Comparison of ENCODE assay signal across 26 cellular contexts in genomic region chr1:10087210-10087609, GRCh38.
"Had no signal": no experiment of that assay in that cellular context is flagged by ENCODE, and none has a peak within 500 bp of the region (broad histone marks: within the 10 kb centered on the region; RNA-seq: fewer than 3 reads in every experiment).

No MANE protein-coding gene starts in this region.

- ATAC-seq: effector memory CD8-positive, alpha-beta T cell; esophagus mucosa; gastrocnemius medialis; heart right ventricle; left cardiac atrium; left lung; left ventricle myocardium superior; lower lobe of right lung; mucosa of descending colon had no signal

- H3K27me3 ChIP-seq: colonic mucosa, esophagus squamous epithelium, gastrocnemius medialis, heart right ventricle, left lung had no signal

- FAIRE-seq: endometrium, islet of Langerhans, keratinocyte had no signal

- H3K9me3 ChIP-seq: colonic mucosa, esophagus squamous epithelium, gastrocnemius medialis, heart right ventricle, left lung, lower lobe of right lung, mucosa of descending colon had no signal

- H3K27ac ChIP-seq: colonic mucosa, epithelial cell of prostate, esophagus squamous epithelium, gastrocnemius medialis, heart right ventricle, left lung, lower lobe of right lung had no signal

- H3K4me3 ChIP-seq: colonic mucosa, esophagus squamous epithelium, gastrocnemius medialis, heart right ventricle, left lung, lower lobe of right lung, mucosa of descending colon had no signal

- H3K4me1 ChIP-seq: colonic mucosa, gastrocnemius medialis, left lung, lower lobe of right lung had no signal

- DNase-seq: colonic mucosa; cortex of kidney; effector CD8-positive, alpha-beta T cell; effector memory CD8-positive, alpha-beta T cell; endodermal cell; erythroblast; esophagus squamous epithelium; foreskin fibroblast; foreskin melanocyte; gastrocnemius medialis; glutamatergic neuron; head of caudate nucleus; heart right ventricle; hippocampal formation; left cardiac atrium; left lung; left ventricle myocardium superior; lower lobe of right lung; mesenchymal stem cell; mucosa of descending colon; naive B cell had no signal

- H3K36me3 ChIP-seq: colonic mucosa, gastrocnemius medialis, left lung, lower lobe of right lung had no signal
